8 cellular contexts compared by ENCODE assay signal in genomic region chr5:60944904-60945759, GRCh38. TPM values are rescaled to one million over a fixed set of nuclear protein-coding genes. Genes with fewer than 3 reads are reported as not detected.
DNase-seq lines count a peak whose midpoint lies in the region; ATAC-seq and TF ChIP-seq lines count a peak whose summit lies in the region.

Gene ERCC8 (minus strand): TSS chr5:60945070. CDS start chr5:60945008, 62 bp downstream.
Gene NDUFAF2 (plus strand): TSS chr5:60945205. CDS start chr5:60945256, 51 bp downstream.

- peak; percentile 100 for ATAC-seq in GM19397 (IDR thresholded peaks at IDR 0.05; ENCODE audit: unreplicated experiment)
- peak; percentile 99 for ATAC-seq in HG03565 (IDR thresholded peaks at IDR 0.05; ENCODE audit: unreplicated experiment)
- peak; percentile 98 to 100 (median 98) for ATAC-seq in right lobe of liver

- intact Hi-C loops in right lobe of liver (cut with DNase I) = no loop called here

- H3K27me3 ChIP-seq in duodenal mucosa (ENCODE audit: control insufficient read depth in 1 of 2, insufficient read depth in 2 of 2, low read length in 2 of 2) (no peaks in the 10 kb centered on the region), right lobe of liver (no peaks in the 10 kb centered on the region)

- H3K9me3 ChIP-seq in duodenal mucosa (ENCODE audit: control insufficient read depth in 1 of 2, low read length in 2 of 2) (no peaks in the 10 kb centered on the region), right lobe of liver (no peaks in the 10 kb centered on the region)

- H3K4me1 ChIP-seq in duodenal mucosa (ENCODE audit: control insufficient read depth in 1 of 2, insufficient read depth in 2 of 2, low read length in 2 of 2) (peaks cover 15 to 19% of the 10 kb centered on the region in 2 donors), right lobe of liver (peaks cover 0 to 11% (median 0%) of the 10 kb centered on the region in 4 donors)

- TF ChIP-seq CTCF in right lobe of liver (IDR thresholded peaks at IDR 0.05) = no peak

- H3K36me3 ChIP-seq in duodenal mucosa (ENCODE audit: control insufficient read depth in 1 of 2, insufficient read depth in 2 of 2, low read length in 2 of 2) (no peaks in the 10 kb centered on the region), right lobe of liver (no peaks in the 10 kb centered on the region)

- DNase-seq in CD1c-positive myeloid dendritic cell (ENCODE audit: extremely low spot score) = peak; percentile 95
- DNase-seq in NCI-H748 treated with DMSO at 0.1 percent for 48 hours (lab: John Stamatoyannopoulos, UW) = peak; percentile 86
- DNase-seq in activated CD4-positive, alpha-beta T cell treated with anti-CD3 and anti-CD28 coated beads, Interleukin-2, amount 50 U/mL, for 4 hours = peak; percentile 83 to 85
- peak; percentile 90 to 93 (median 93) for DNase-seq in right lobe of liver
- DNase-seq in stimulated activated CD4-positive, alpha-beta T cell treated with anti-CD3 and anti-CD28 coated beads, Interleukin-4, amount 100 ng/mL, for 24 hours = peak; percentile 90

- H3K4me3 ChIP-seq in duodenal mucosa (ENCODE audit: low read depth in 1 of 2, low read length in 2 of 2) (peak within 1 kb of the TSS; percentile 96 to 100), right lobe of liver (peak within 1 kb of the TSS; percentile 66 to 84 (median 76))

- TF ChIP-seq POLR2A in right lobe of liver (IDR thresholded peaks at IDR 0.05) = peak; percentile 64

- WGBS in right lobe of liver (ENCODE audit: insufficient coverage, low coverage, low lambda C conversion rate, missing lambda C conversion rate) = 0% methylated on average over 34 of the region's 61 CpGs

- H3K27ac ChIP-seq in duodenal mucosa (ENCODE audit: low read depth, low read length) = peak within 1 kb of the TSS; percentile 65
- peak within 1 kb of the TSS; percentile 41 to 58 (median 52) for H3K27ac ChIP-seq in right lobe of liver

- H3K9ac ChIP-seq in duodenal mucosa (ENCODE audit: low read depth in 1 of 2, low read length in 2 of 2) = peak within 1 kb of the TSS; percentile 76 to 92

RNA-seq across cellular contexts. Expression of gene ERCC8, which starts in this region (rescaled TPM):
- total RNA-seq in right lobe of liver = 10 to 100 TPM in 1 of 6 experiments, 1 to 10 TPM in 5; 4.0 to 10.7 (median 4.5) TPM

RNA-seq across cellular contexts. Expression of gene NDUFAF2, which starts in this region (rescaled TPM):
- 10 to 100 TPM in 5 of 6 experiments, 1 to 10 TPM in 1; 8.4 to 30.1 (median 11.8) TPM for total RNA-seq in right lobe of liver

Comparison
In these comparisons a context has a peak if more than half of its experiments do, and no peak if none do; other contexts are left out.
1. Peak in every context shown above with its lines: DNase-seq, ATAC-seq, H3K4me3 ChIP-seq and H3K27ac ChIP-seq.